Comparison of ENCODE assay signal across 1 cellular context in the genomic region with DNA sequence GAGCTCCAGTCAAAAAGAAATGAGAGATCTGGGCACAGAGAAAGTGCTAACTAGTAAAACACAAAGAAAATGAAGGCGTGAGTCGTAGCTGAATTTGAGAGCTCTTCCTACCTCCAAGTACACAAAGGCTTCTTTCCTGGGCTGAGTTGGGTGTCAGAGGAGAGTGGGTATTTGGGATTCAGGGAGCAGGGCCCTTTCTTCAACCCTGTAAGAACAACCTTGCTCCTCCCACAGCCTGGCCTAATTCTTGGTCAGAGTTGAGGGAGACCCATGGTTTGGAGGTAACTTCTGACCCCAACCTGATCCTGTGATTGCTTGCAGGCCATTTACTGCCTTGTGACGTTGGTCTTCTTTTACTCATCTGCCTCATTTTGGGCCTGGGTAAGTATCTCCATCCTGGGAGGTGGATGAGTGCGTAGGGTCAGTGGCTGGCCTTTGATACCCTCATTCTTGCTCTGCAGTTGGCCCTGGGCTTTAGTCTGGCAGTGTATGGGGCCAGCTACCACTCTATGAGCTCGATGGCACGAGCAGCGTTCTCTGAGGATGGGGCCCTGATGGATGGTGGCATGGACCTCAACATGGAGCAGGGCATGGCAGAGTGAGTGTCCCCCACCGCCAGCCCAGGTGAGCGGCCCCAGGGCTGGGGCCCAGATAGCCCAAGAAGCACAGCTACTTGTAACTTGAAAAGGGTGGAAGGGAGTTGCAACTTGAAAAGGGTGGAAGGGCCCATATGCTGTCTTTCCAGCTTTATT.
TF ChIP-seq lines count a peak whose summit lies in the region.

No MANE protein-coding gene starts in this region.

TF ChIP-seq in H1, 55 proteins besides CTCF, POLR2A, EP300 and RAD21:
- peak; percentile 26; the same call in 1 of the 2 replicates for TF ChIP-seq POLR2AphosphoS5 (IDR thresholded peaks at IDR 0.05; ENCODE audit: low read depth, low read length)
- TF ChIP-seq RXRA (IDR thresholded peaks at IDR 0.05; ENCODE audit: insufficient read depth, low read depth, low read length), result no peak
